In genomic region chr20:6381887-6382286, GRCh38 we compare ENCODE assay signal across 11 cellular contexts.
DNase-seq lines count a peak whose midpoint lies in the region; ATAC-seq and TF ChIP-seq lines count a peak whose summit lies in the region.
"Had no signal": no experiment of that assay in that cellular context is flagged by ENCODE, and none has a peak within 500 bp of the region (broad histone marks: within the 10 kb centered on the region; RNA-seq: fewer than 3 reads in every experiment).

No MANE protein-coding gene starts in this region.

- H3K4me1 Mint-ChIP-seq in activated T-cell treated with anti-CD3 and anti-CD28 coated beads, Interleukin-2, amount 50 U/mL, for 24 hours (ENCODE audit: low read depth) = no peaks in the 10 kb centered on the region
- H3K4me1 Mint-ChIP-seq: activated CD4-positive, alpha-beta T cell treated with anti-CD3 and anti-CD28 coated beads, Interleukin-2, amount 10 ng/mL, durations not matched to agents 24 days and 14 days had no signal

- H3K36me3 ChIP-seq in BE2C (no peaks in the 10 kb centered on the region), KMS-11 (ENCODE audit: insufficient read depth) (no peaks in the 10 kb centered on the region), lower lobe of right lung (no peaks in the 10 kb centered on the region)

- H3K9me3 ChIP-seq in BE2C = no peaks in the 10 kb centered on the region
- H3K9me3 ChIP-seq in lower lobe of right lung = no peaks in the 10 kb centered on the region

- TF ChIP-seq CTCF in BE2C (IDR thresholded peaks at IDR 0.05; ENCODE audit: low read depth, low read length) (peak; percentile 38), KMS-11 (conservative IDR thresholded peaks at IDR 0.05; ENCODE audit: low read depth, low read length) (peak; percentile 35; the same call in 1 of the 2 replicates), choroid plexus epithelial cell (conservative IDR thresholded peaks at IDR 0.05; ENCODE audit: low read depth, low read length) (peak; percentile 71), lower lobe of right lung (IDR thresholded peaks at IDR 0.05) (peak; percentile 42)

- no peak overlapping the region for H3K27ac Mint-ChIP-seq in activated T-cell treated with anti-CD3 and anti-CD28 coated beads, Interleukin-2, amount 50 U/mL, for 24 hours
- H3K27ac Mint-ChIP-seq: activated CD4-positive, alpha-beta T cell treated with anti-CD3 and anti-CD28 coated beads, Interleukin-2, amount 10 ng/mL, durations not matched to agents 24 days and 14 days had no signal

- H3K4me3 Mint-ChIP-seq in activated T-cell treated with anti-CD3 and anti-CD28 coated beads, Interleukin-2, amount 50 U/mL, for 24 hours = no peak overlapping the region
- H3K4me3 Mint-ChIP-seq: activated CD4-positive, alpha-beta T cell treated with anti-CD3 and anti-CD28 coated beads, Interleukin-2, amount 10 ng/mL, durations not matched to agents 24 days and 14 days had no signal

- no peaks in the 10 kb centered on the region for H3K36me3 Mint-ChIP-seq in activated T-cell treated with anti-CD3 and anti-CD28 coated beads, Interleukin-2, amount 50 U/mL, for 24 hours (ENCODE audit: low read depth)

- no peaks in the 10 kb centered on the region for H4K20me1 ChIP-seq in KMS-11 (ENCODE audit: insufficient read depth)

- DNase-seq in BE2C = no peak
- DNase-seq in choroid plexus epithelial cell (ENCODE audit: low read depth) = peak; percentile 66
- DNase-seq in lower lobe of right lung = no peak
- no peak for DNase-seq in occipital lobe (lab: John Stamatoyannopoulos, UW)
- no peak for DNase-seq in activated T-cell treated with anti-CD3 and anti-CD28 coated beads, Interleukin-2, amount 50 U/mL, for 24 hours
- DNase-seq: activated CD4-positive, alpha-beta T cell treated with anti-CD3 and anti-CD28 coated beads, Interleukin-2, amount 10 ng/mL, durations not matched to agents 24 days and 14 days; head of caudate nucleus had no signal

- H3K9me3 Mint-ChIP-seq in activated T-cell treated with anti-CD3 and anti-CD28 coated beads, Interleukin-2, amount 50 U/mL, for 24 hours = peaks cover 8% of the 10 kb centered on the region
- H3K9me3 Mint-ChIP-seq: activated CD4-positive, alpha-beta T cell treated with anti-CD3 and anti-CD28 coated beads, Interleukin-2, amount 10 ng/mL, durations not matched to agents 24 days and 14 days had no signal

- intact Hi-C loops in lower lobe of right lung (cut with DNase I) = no loop called here

- H3K79me2 ChIP-seq in KMS-11 (ENCODE audit: insufficient read depth, low read depth) = no peaks in the 10 kb centered on the region

- H3K27me3 ChIP-seq in BE2C (no peaks in the 10 kb centered on the region), KMS-11 (ENCODE audit: insufficient read depth, low read depth) (no peaks in the 10 kb centered on the region), lower lobe of right lung (ENCODE audit: low read depth) (no peaks in the 10 kb centered on the region)

- no peak overlapping the region for H3K27ac ChIP-seq in KMS-11
- no peak overlapping the region for H3K27ac ChIP-seq in lower lobe of right lung

- H3K27me3 Mint-ChIP-seq in activated T-cell treated with anti-CD3 and anti-CD28 coated beads, Interleukin-2, amount 50 U/mL, for 24 hours = no peaks in the 10 kb centered on the region
- H3K27me3 Mint-ChIP-seq: activated CD4-positive, alpha-beta T cell treated with anti-CD3 and anti-CD28 coated beads, Interleukin-2, amount 10 ng/mL, durations not matched to agents 24 days and 14 days had no signal

- H3K4me1 ChIP-seq in BE2C = no peaks in the 10 kb centered on the region
- H3K4me1 ChIP-seq in KMS-11 (ENCODE audit: low read depth, poor library complexity, severe bottlenecking) = no peaks in the 10 kb centered on the region
- no peaks in the 10 kb centered on the region for H3K4me1 ChIP-seq in lower lobe of right lung

- peak; percentile 19 to 54 for ATAC-seq in lower lobe of right lung
- ATAC-seq in HG02759 (IDR thresholded peaks at IDR 0.05; ENCODE audit: unreplicated experiment) = no peak
- no peak for ATAC-seq in HG02678 (IDR thresholded peaks at IDR 0.05; ENCODE audit: unreplicated experiment)
- ATAC-seq: Right ventricle myocardium inferior had no signal

- H3K4me2 ChIP-seq in KMS-11 = no peak overlapping the region

- H3K9ac ChIP-seq in KMS-11 = no peak overlapping the region

- no peak overlapping the region for H2AFZ ChIP-seq in KMS-11 (ENCODE audit: low read depth)

- H3K4me3 ChIP-seq in BE2C (ENCODE audit: low read depth, low read length) = no peak overlapping the region
- H3K4me3 ChIP-seq in KMS-11 (IDR thresholded peaks at IDR 0.05; ENCODE audit: insufficient read depth, low read depth, low read length) = no peak overlapping the region
- H3K4me3 ChIP-seq in choroid plexus epithelial cell (ENCODE audit: low read depth, low read length) = no peak overlapping the region
- H3K4me3 ChIP-seq in lower lobe of right lung = no peak overlapping the region

Comparison
In these comparisons a context has a peak if more than half of its experiments do, and no peak if none do; other contexts are left out.
1. ATAC-seq: peak in lower lobe of right lung (2 of 2); none in HG02759 (single experiment) and HG02678 (single experiment).
2. Peak in every context shown above with its lines, with median percentiles within 50 percentile points of each other: CTCF ChIP-seq.